18 cellular contexts compared by ENCODE assay signal in the genomic region with DNA sequence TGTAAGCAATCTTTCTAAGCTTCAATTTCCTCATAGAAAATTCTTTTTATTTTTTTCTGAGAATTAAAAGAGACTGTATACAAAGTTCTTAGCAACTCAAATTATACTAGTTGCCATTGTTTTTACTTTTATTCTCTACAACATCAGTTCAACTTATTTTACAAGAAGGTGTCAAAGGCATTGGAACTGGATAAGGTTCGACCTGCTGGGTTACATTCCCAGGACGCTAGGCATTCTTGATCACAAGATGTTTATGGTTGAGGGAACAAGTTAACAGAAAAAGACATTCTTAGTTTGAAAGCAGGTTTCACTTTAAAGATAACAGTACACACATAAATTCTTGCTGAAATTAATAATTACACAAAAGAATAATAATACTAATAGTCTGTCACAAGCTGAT.
A peak's percentile ranks its signal among the peaks of the same experiment; 100 is the strongest.
DNase-seq lines count a peak whose midpoint lies in the region; ATAC-seq, FAIRE-seq and TF ChIP-seq lines count a peak whose summit lies in the region.
"Had no signal": no experiment of that assay in that cellular context is flagged by ENCODE, and none has a peak within 500 bp of the region (broad histone marks: within the 10 kb centered on the region; RNA-seq: fewer than 3 reads in every experiment).

No MANE protein-coding gene starts in this region.

- TF ChIP-seq POLR2A in H1 (IDR thresholded peaks at IDR 0.05; ENCODE audit: control extremely low read depth in 1 of 2, low read depth in 2 of 2, low read length in 2 of 2), result no peak

- H4K8ac ChIP-seq in H1 (ENCODE audit: extremely low read depth, insufficient read depth, low read length), result no peak overlapping the region

- no peaks in the 10 kb centered on the region for H3K79me1 ChIP-seq in H1 (ENCODE audit: low read depth, low read length)

- H3K4me3 ChIP-seq in H1 (ENCODE audit: extremely low read depth in 1 of 4, insufficient read depth in 2 of 4, low read depth in 3 of 4, low read length in 4 of 4) (no peak overlapping the region), smooth muscle cell (no peak overlapping the region)
- H3K4me3 ChIP-seq: GM12878 had no signal

- H2BK5ac ChIP-seq in H1 (ENCODE audit: low read depth, low read length), result no peak overlapping the region

- no peaks in the 10 kb centered on the region; the same call in 1 of the 2 replicates for H3K23me2 ChIP-seq in H1 (ENCODE audit: low read depth, low read length)

- no peak overlapping the region for H3K4ac ChIP-seq in H1 (replicated peaks; ENCODE audit: insufficient read length, low read depth, low read length)

- H3K36me3 ChIP-seq in H1 (ENCODE audit: control insufficient read depth in 2 of 4, insufficient read depth in 4 of 4, low read length in 3 of 4), result no peaks in the 10 kb centered on the region
- no peaks in the 10 kb centered on the region for H3K36me3 ChIP-seq in smooth muscle cell (ENCODE audit: low read depth)

- no peak for FAIRE-seq in H1 (lab: Jason Lieb, UNC)
- FAIRE-seq: GM12878, GM18507 had no signal

- no peak for ATAC-seq in HG03095 (IDR thresholded peaks at IDR 0.05; ENCODE audit: unreplicated experiment)
- ATAC-seq: GM12878 had no signal

- no peak for TF ChIP-seq EP300 in H1 (IDR thresholded peaks at IDR 0.05; ENCODE audit: borderline replicate concordance in 1 of 2, low read depth in 2 of 2, low read length in 2 of 2)

- H2BK15ac ChIP-seq in H1 (ENCODE audit: low read length), result no peak overlapping the region

- no peak overlapping the region for H3K23ac ChIP-seq in H1 (ENCODE audit: insufficient read length)

- no peak overlapping the region for H2BK12ac ChIP-seq in H1 (ENCODE audit: low read depth, low read length)

- H3K27me3 ChIP-seq in H1 (replicated peaks in 1 of 4; ENCODE audit: control insufficient read depth in 3 of 4, extremely low read depth in 1 of 4, insufficient read depth in 3 of 4, low read length in 3 of 4), result no peaks in the 10 kb centered on the region
- H3K27me3 ChIP-seq in smooth muscle cell (ENCODE audit: low read depth), result no peaks in the 10 kb centered on the region

- intact Hi-C loops in cardiac septum (cut with DNase I), result no loop called here

- H2BK120ac ChIP-seq in H1 (replicated peaks; ENCODE audit: low read depth, low read length), result no peak overlapping the region

- H4K5ac ChIP-seq in H1 (ENCODE audit: insufficient read length, low read depth, low read length), result no peak overlapping the region

- POLR2A ChIA-PET in H1 (lab: Charles Lee; ENCODE audit: partially characterized antibody), result no interaction called here

- H3K27ac ChIP-seq in H1 (ENCODE audit: low read depth, low read length) (no peak overlapping the region), smooth muscle cell (ENCODE audit: low read depth) (peak overlapping the region; percentile 1)
- H3K27ac ChIP-seq: KMS-11 had no signal

- peak; percentile 29 for DNase-seq in ELF-1 (ENCODE audit: low read depth, low spot score)
- no peak for DNase-seq in H1 (ENCODE audit: low read depth in 1 of 2, low spot score in 2 of 2)
- peak; percentile 72 for DNase-seq in left kidney (ENCODE audit: low read depth, low spot score)
- no peak for DNase-seq in smooth muscle cell (lab: John Stamatoyannopoulos, UW; ENCODE audit: unreplicated experiment)
- no peak for DNase-seq in cardiac septum (ENCODE audit: low spot score)
- no peak for DNase-seq in GM03348 (ENCODE audit: low spot score)
- DNase-seq: GF-D8, GOT3, NCI-H1417, NCI-H187 treated with DMSO at 0.1 percent for 48 hours, NCI-H226, NCI-H524 treated with DMSO at 0.1 percent for 48 hours, RPMI8226, SHP77 treated with DMSO at 0.1 percent for 48 hours had no signal

- H2BK20ac ChIP-seq in H1 (ENCODE audit: low read length), result no peak overlapping the region

- H3K4me1 ChIP-seq in H1 (replicated peaks in 1 of 4; ENCODE audit: control insufficient read depth in 3 of 4, insufficient read depth in 4 of 4, low read length in 3 of 4), result peaks cover 0 to 4% (median 1%) of the 10 kb centered on the region in 4 experiments; a peak in 2 of 7 replicates
- no peaks in the 10 kb centered on the region for H3K4me1 ChIP-seq in smooth muscle cell (ENCODE audit: low read depth)

- CTCF ChIA-PET in H1 (lab: Charles Lee; ENCODE audit: partially characterized antibody), result interaction anchor here (1.1 kb wide), 1 partner anchor 93 kb away, joined by 3 read pairs; no protein-coding TSS in a partner anchor

- H4K91ac ChIP-seq in H1 (replicated peaks; ENCODE audit: insufficient read length, low read length), result no peak overlapping the region

- no peak overlapping the region for H3K14ac ChIP-seq in H1 (ENCODE audit: insufficient read length)

- WGBS in H1 (ENCODE audit: extremely low coverage in 1 of 2, insufficient coverage in 1 of 2, insufficient read length in 1 of 2, insufficient replicate concordance in 2 of 2, low coverage in 1 of 2, low lambda C conversion rate in 2 of 2, missing lambda C conversion rate in 1 of 2), 2 experiments, result 83% methylated on average over 2 of the region's 2 CpGs; no CpG with 5 or more reads in 1 of the 2 experiments
- WGBS in smooth muscle cell (ENCODE audit: low lambda C conversion rate), result 48% methylated on average over 2 of the region's 2 CpGs

- H4K20me1 ChIP-seq in H1 (replicated peaks in 1 of 2; ENCODE audit: control insufficient read depth in 1 of 2, insufficient read depth in 2 of 2, low read length in 2 of 2), result no peaks in the 10 kb centered on the region
- no peaks in the 10 kb centered on the region for H4K20me1 ChIP-seq in smooth muscle cell (ENCODE audit: low read depth)

- H2AK5ac ChIP-seq in H1 (ENCODE audit: low read depth, low read length), result no peak overlapping the region

- H2AFZ ChIP-seq in H1 (ENCODE audit: low read length) (no peak overlapping the region), smooth muscle cell (ENCODE audit: low read depth) (no peak overlapping the region)

- H3K18ac ChIP-seq in H1 (ENCODE audit: extremely low read depth, low read length), result no peak overlapping the region

- H3K4me2 ChIP-seq in H1 (ENCODE audit: insufficient read depth in 1 of 2, low read depth in 2 of 2, low read length in 2 of 2), result no peak overlapping the region
- H3K4me2 ChIP-seq in smooth muscle cell, result no peak overlapping the region
- H3K4me2 ChIP-seq: KMS-11 had no signal

- TF ChIP-seq RAD21 in H1 (IDR thresholded peaks at IDR 0.05 in 1 of 2, conservative IDR thresholded peaks at IDR 0.05 in 1 of 2; ENCODE audit: low read depth in 2 of 2, low read length in 2 of 2), result no peak

- H3K9me3 ChIP-seq in H1 (ENCODE audit: insufficient read depth in 2 of 2, low read depth in 1 of 2, low read length in 1 of 2) (no peaks in the 10 kb centered on the region), smooth muscle cell (replicated peaks; ENCODE audit: low read depth) (no peaks in the 10 kb centered on the region)

- H3K79me2 ChIP-seq in H1 (ENCODE audit: control insufficient read depth in 1 of 2, insufficient read depth in 2 of 2, low read length in 2 of 2) (no peaks in the 10 kb centered on the region), smooth muscle cell (ENCODE audit: low read depth) (no peaks in the 10 kb centered on the region)

- H3K9ac ChIP-seq in H1 (replicated peaks in 1 of 4; ENCODE audit: extremely low read depth in 1 of 4, low read depth in 3 of 4, low read length in 3 of 4) (no peak overlapping the region), smooth muscle cell (ENCODE audit: low read depth) (no peak overlapping the region)
- H3K9ac ChIP-seq: KMS-11 had no signal

- no peaks in the 10 kb centered on the region for H3F3A ChIP-seq in smooth muscle cell (ENCODE audit: low read depth)

- no peak for TF ChIP-seq CTCF in H1 (IDR thresholded peaks at IDR 0.05; ENCODE audit: control extremely low read depth in 1 of 3, insufficient read depth in 1 of 3, low read depth in 1 of 3, low read length in 3 of 3)
- no peak for TF ChIP-seq CTCF in smooth muscle cell (IDR thresholded peaks at IDR 0.05; ENCODE audit: borderline replicate concordance, insufficient read depth, poor library complexity, severe bottlenecking)

- H3K56ac ChIP-seq in H1 (replicated peaks; ENCODE audit: insufficient read length, low read depth, low read length), result no peak overlapping the region

TF ChIP-seq in H1, 55 proteins besides CTCF, POLR2A, EP300 and RAD21:
- no peak for TF ChIP-seq POLR2AphosphoS5 (IDR thresholded peaks at IDR 0.05; ENCODE audit: low read depth, low read length)
- 0 out of 2 replicates have a peak, but pooled peaks have one; percentile 24 for TF ChIP-seq TEAD4 (IDR thresholded peaks at IDR 0.05; ENCODE audit: low read depth, low read length)

Comparison
In these comparisons a context has a peak if more than half of its experiments do, and no peak if none do; other contexts are left out.
1. DNase-seq: peak in ELF-1 (single experiment) and left kidney (single experiment); none in H1 (0 of 2), smooth muscle cell (single experiment), cardiac septum (single experiment) and GM03348 (single experiment).